ENCODE assay signal across 13 cellular contexts in the genomic region with DNA sequence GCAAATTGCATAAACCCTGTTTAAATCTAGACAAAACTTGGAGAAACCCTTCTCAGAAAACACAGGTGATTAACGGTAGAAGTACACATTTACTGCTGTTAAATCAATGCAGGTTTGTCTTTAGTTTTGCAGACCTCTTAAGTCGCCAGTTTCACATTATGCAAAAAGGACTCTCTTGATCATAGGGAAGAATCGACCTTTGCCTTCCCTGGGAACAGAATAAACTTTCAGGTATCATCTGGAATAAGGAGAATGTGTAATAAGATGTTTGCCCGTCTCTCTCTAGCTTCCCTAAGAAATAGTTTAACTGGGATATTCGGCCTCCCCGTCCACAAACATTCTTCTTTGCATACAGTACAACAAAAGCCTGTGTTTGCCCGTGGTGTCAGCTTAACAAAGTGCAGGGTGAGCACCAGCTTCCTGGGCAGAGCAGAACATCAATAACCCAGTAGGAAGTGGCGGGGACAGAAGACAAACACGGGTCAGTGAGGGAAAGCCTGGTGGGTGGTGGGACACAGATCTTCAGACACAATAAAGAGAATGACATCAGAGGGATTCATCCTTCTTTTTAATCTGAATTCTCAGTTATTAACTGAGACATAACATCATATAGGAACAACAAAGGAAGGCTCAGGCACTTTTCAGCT.
DNase-seq lines count a peak whose midpoint lies in the region; ATAC-seq, FAIRE-seq and TF ChIP-seq lines count a peak whose summit lies in the region.
"Had no signal": no experiment of that assay in that cellular context is flagged by ENCODE, and none has a peak within 500 bp of the region (broad histone marks: within the 10 kb centered on the region; RNA-seq: fewer than 3 reads in every experiment).

No MANE protein-coding gene starts in this region.

- H3K4me1 ChIP-seq in HUES48 (ENCODE audit: control insufficient read depth, insufficient read depth, low read length) (peaks cover 23% of the 10 kb centered on the region), H1 (replicated peaks in 1 of 4; ENCODE audit: control insufficient read depth in 3 of 4, insufficient read depth in 4 of 4, low read length in 3 of 4) (peaks cover 2 to 9% (median 5%) of the 10 kb centered on the region in 4 experiments; a peak in 4 of 7 replicates), sigmoid colon (no peaks in the 10 kb centered on the region)
- H3K4me1 ChIP-seq: left lung had no signal

- H3K18ac ChIP-seq in H1 (ENCODE audit: extremely low read depth, low read length) = no peak overlapping the region

- H3K27me3 ChIP-seq in HUES48 (ENCODE audit: control insufficient read depth, insufficient read depth, low read length) (no peaks in the 10 kb centered on the region), H1 (replicated peaks in 1 of 4; ENCODE audit: control insufficient read depth in 3 of 4, extremely low read depth in 1 of 4, insufficient read depth in 3 of 4, low read length in 3 of 4) (no peaks in the 10 kb centered on the region), sigmoid colon (no peaks in the 10 kb centered on the region), dorsolateral prefrontal cortex (peaks cover 0 to 7% (median 0%) of the 10 kb centered on the region in 45 donors)
- H3K27me3 ChIP-seq: BLaER1 had no signal

- no peak for ATAC-seq in activated CD8-positive, alpha-beta T cell treated with anti-CD3 and anti-CD28 coated beads, Interleukin-2, amount 10 ng/mL, durations not matched to agents 7 days and 5 days
- ATAC-seq in HG03025 (IDR thresholded peaks at IDR 0.05; ENCODE audit: low FRiP score, unreplicated experiment) = no peak
- ATAC-seq: left lung had no signal

- no peaks in the 10 kb centered on the region for H3K79me2 ChIP-seq in H1 (ENCODE audit: control insufficient read depth in 1 of 2, insufficient read depth in 2 of 2, low read length in 2 of 2)

- H2BK5ac ChIP-seq in H1 (ENCODE audit: low read depth, low read length) = no peak overlapping the region

- H3K23ac ChIP-seq in H1 (ENCODE audit: insufficient read length) = no peak overlapping the region

- H3K4ac ChIP-seq in H1 (replicated peaks; ENCODE audit: insufficient read length, low read depth, low read length) = no peak overlapping the region

- TF ChIP-seq CTCF in H1 (IDR thresholded peaks at IDR 0.05; ENCODE audit: control extremely low read depth in 1 of 3, insufficient read depth in 1 of 3, low read depth in 1 of 3, low read length in 3 of 3) = no peak
- no peak for TF ChIP-seq CTCF in sigmoid colon (IDR thresholded peaks at IDR 0.05)
- no peak for TF ChIP-seq CTCF in dorsolateral prefrontal cortex (IDR thresholded peaks at IDR 0.05 in 54 of 56, conservative IDR thresholded peaks at IDR 0.05 in 2 of 56; ENCODE audit: low read depth in 1 of 56, partially characterized antibody in 56 of 56)

- no peak overlapping the region for H3K56ac ChIP-seq in H1 (replicated peaks; ENCODE audit: insufficient read length, low read depth, low read length)

- peak overlapping the region; percentile 73 for H3K27ac ChIP-seq in HUES48 (ENCODE audit: low read depth, low read length)
- no peak overlapping the region for H3K27ac ChIP-seq in H1 (ENCODE audit: low read depth, low read length)
- no peak overlapping the region for H3K27ac ChIP-seq in sigmoid colon
- no peak overlapping the region for H3K27ac ChIP-seq in dorsolateral prefrontal cortex
- H3K27ac ChIP-seq: BLaER1, left lung had no signal

- no peaks in the 10 kb centered on the region for H3K79me1 ChIP-seq in H1 (ENCODE audit: low read depth, low read length)

- TF ChIP-seq POLR2A in H1 (IDR thresholded peaks at IDR 0.05; ENCODE audit: control extremely low read depth in 1 of 2, low read depth in 2 of 2, low read length in 2 of 2) (no peak), sigmoid colon (IDR thresholded peaks at IDR 0.05) (no peak)

- CTCF ChIA-PET in H1 (lab: Charles Lee; ENCODE audit: partially characterized antibody) = no interaction called here
- CTCF ChIA-PET in activated CD8-positive, alpha-beta T cell treated with anti-CD3 and anti-CD28 coated beads, Interleukin-2, amount 10 ng/mL, durations not matched to agents 7 days and 5 days (lab: Charles Lee) = no interaction called here

- no peak overlapping the region for H2AK5ac ChIP-seq in H1 (ENCODE audit: low read depth, low read length)

- peak overlapping the region in 1 of 2 experiments; percentile 24; a peak in 1 of 4 replicates for H3K4me2 ChIP-seq in H1 (ENCODE audit: insufficient read depth in 1 of 2, low read depth in 2 of 2, low read length in 2 of 2)
- H3K4me2 ChIP-seq: BLaER1 had no signal

- H2BK12ac ChIP-seq in H1 (ENCODE audit: low read depth, low read length) = no peak overlapping the region; the same call in 1 of the 2 replicates

- H3K23me2 ChIP-seq in H1 (ENCODE audit: low read depth, low read length) = no peaks in the 10 kb centered on the region

- no peak for TF ChIP-seq RAD21 in H1 (IDR thresholded peaks at IDR 0.05 in 1 of 2, conservative IDR thresholded peaks at IDR 0.05 in 1 of 2; ENCODE audit: low read depth in 2 of 2, low read length in 2 of 2)

- POLR2A ChIA-PET in H1 (lab: Charles Lee; ENCODE audit: partially characterized antibody) = no interaction called here
- POLR2A ChIA-PET in activated CD8-positive, alpha-beta T cell treated with anti-CD3 and anti-CD28 coated beads, Interleukin-2, amount 10 ng/mL, durations not matched to agents 7 days and 5 days (lab: Charles Lee) = no interaction called here

- H3K36me3 ChIP-seq in HUES48 (ENCODE audit: control insufficient read depth, insufficient read depth, low read length) = no peaks in the 10 kb centered on the region
- H3K36me3 ChIP-seq in H1 (ENCODE audit: control insufficient read depth in 2 of 4, insufficient read depth in 4 of 4, low read length in 3 of 4) = no peaks in the 10 kb centered on the region
- H3K36me3 ChIP-seq in sigmoid colon = no peaks in the 10 kb centered on the region
- H3K36me3 ChIP-seq: BLaER1, left lung had no signal

- peak overlapping the region; percentile 11; the same call in 1 of the 2 replicates for H2AFZ ChIP-seq in H1 (ENCODE audit: low read length)

- DNase-seq in NCI-H526 (lab: John Stamatoyannopoulos, UW) (peak; percentile 61 to 85), H1 (ENCODE audit: low read depth in 1 of 2, low spot score in 2 of 2) (peak in 1 of 2 experiments; percentile 45), renal cortical epithelial cell (ENCODE audit: low read depth) (peak; percentile 7), sigmoid colon (no peak), dorsolateral prefrontal cortex (no peak)
- DNase-seq in activated CD8-positive, alpha-beta T cell treated with anti-CD3 and anti-CD28 coated beads, Interleukin-2, amount 10 ng/mL, durations not matched to agents 7 days and 5 days = no peak
- DNase-seq: activated CD4-positive, alpha-beta T cell treated with anti-CD3 and anti-CD28 coated beads, Interleukin-2, amount 10 ng/mL, durations not matched to agents 7 days and 5 days; activated effector memory CD4-positive, alpha-beta T cell treated with Interleukin-2 at 50 U/mL for 16 hours; left lung; substantia nigra had no signal

- no peak overlapping the region for H3K14ac ChIP-seq in H1 (ENCODE audit: insufficient read length)

- H4K5ac ChIP-seq in H1 (ENCODE audit: insufficient read length, low read depth, low read length) = no peak overlapping the region

- H4K91ac ChIP-seq in H1 (replicated peaks; ENCODE audit: insufficient read length, low read length) = no peak overlapping the region

- H4K20me1 ChIP-seq in H1 (replicated peaks in 1 of 2; ENCODE audit: control insufficient read depth in 1 of 2, insufficient read depth in 2 of 2, low read length in 2 of 2) = no peaks in the 10 kb centered on the region
- H4K20me1 ChIP-seq: BLaER1 had no signal

- peaks cover 6% of the 10 kb centered on the region; the same call in 1 of the 2 replicates for H3K9me3 ChIP-seq in HUES48 (ENCODE audit: control insufficient read depth, insufficient read depth, low read length)
- peaks cover 6 to 12% of the 10 kb centered on the region in 2 experiments; a peak in 3 of 4 replicates for H3K9me3 ChIP-seq in H1 (ENCODE audit: insufficient read depth in 2 of 2, low read depth in 1 of 2, low read length in 1 of 2)
- H3K9me3 ChIP-seq in sigmoid colon = no peaks in the 10 kb centered on the region
- H3K9me3 ChIP-seq: BLaER1 had no signal

- no peaks in the 10 kb centered on the region for H3K9me3 Mint-ChIP-seq in activated CD8-positive, alpha-beta T cell treated with anti-CD3 and anti-CD28 coated beads, Interleukin-2, amount 10 ng/mL, durations not matched to agents 7 days and 5 days (ENCODE audit: insufficient read depth)
- H3K9me3 Mint-ChIP-seq: activated CD4-positive, alpha-beta T cell treated with anti-CD3 and anti-CD28 coated beads, Interleukin-2, amount 10 ng/mL, durations not matched to agents 7 days and 5 days had no signal

- intact Hi-C loops in sigmoid colon (cut with DNase I) = no loop called here
- intact Hi-C loops in dorsolateral prefrontal cortex (cut with DNase I) = no loop called here

- H3K4me3 Mint-ChIP-seq in activated CD8-positive, alpha-beta T cell treated with anti-CD3 and anti-CD28 coated beads, Interleukin-2, amount 10 ng/mL, durations not matched to agents 7 days and 5 days = no peak overlapping the region
- H3K4me3 Mint-ChIP-seq: activated CD4-positive, alpha-beta T cell treated with anti-CD3 and anti-CD28 coated beads, Interleukin-2, amount 10 ng/mL, durations not matched to agents 7 days and 5 days had no signal

- no peak overlapping the region for H2BK120ac ChIP-seq in H1 (replicated peaks; ENCODE audit: low read depth, low read length)

- no peak overlapping the region for H4K8ac ChIP-seq in H1 (ENCODE audit: extremely low read depth, insufficient read depth, low read length)

- H3K9ac ChIP-seq in HUES48 (ENCODE audit: low read depth, low read length) = no peak overlapping the region
- H3K9ac ChIP-seq in H1 (replicated peaks in 1 of 4; ENCODE audit: extremely low read depth in 1 of 4, low read depth in 3 of 4, low read length in 3 of 4) = no peak overlapping the region; a peak in 2 of 7 replicates
- H3K9ac ChIP-seq: BLaER1 had no signal

- no peaks in the 10 kb centered on the region for H3K4me1 Mint-ChIP-seq in activated CD8-positive, alpha-beta T cell treated with anti-CD3 and anti-CD28 coated beads, Interleukin-2, amount 10 ng/mL, durations not matched to agents 7 days and 5 days (ENCODE audit: low read depth)
- H3K4me1 Mint-ChIP-seq: activated CD4-positive, alpha-beta T cell treated with anti-CD3 and anti-CD28 coated beads, Interleukin-2, amount 10 ng/mL, durations not matched to agents 7 days and 5 days had no signal

- H3K27ac Mint-ChIP-seq in activated CD8-positive, alpha-beta T cell treated with anti-CD3 and anti-CD28 coated beads, Interleukin-2, amount 10 ng/mL, durations not matched to agents 7 days and 5 days = no peak overlapping the region
- H3K27ac Mint-ChIP-seq: activated CD4-positive, alpha-beta T cell treated with anti-CD3 and anti-CD28 coated beads, Interleukin-2, amount 10 ng/mL, durations not matched to agents 7 days and 5 days had no signal

- 47% methylated on average over 9 of the region's 9 CpGs; no CpG with 5 or more reads in 1 of the 2 experiments for WGBS in H1 (ENCODE audit: extremely low coverage in 1 of 2, insufficient coverage in 1 of 2, insufficient read length in 1 of 2, insufficient replicate concordance in 2 of 2, low coverage in 1 of 2, low lambda C conversion rate in 2 of 2, missing lambda C conversion rate in 1 of 2), 2 experiments
- WGBS in sigmoid colon, 2 donors = 18 to 27% methylated on average over 9 of the region's 9 CpGs

- H3K36me3 Mint-ChIP-seq in activated CD8-positive, alpha-beta T cell treated with anti-CD3 and anti-CD28 coated beads, Interleukin-2, amount 10 ng/mL, durations not matched to agents 7 days and 5 days (ENCODE audit: low read depth) = no peaks in the 10 kb centered on the region

- H2BK20ac ChIP-seq in H1 (ENCODE audit: low read length) = peak overlapping the region; percentile 8; the same call in 1 of the 2 replicates

- H3K4me3 ChIP-seq in HUES48 (ENCODE audit: low read depth, low read length) (no peak overlapping the region), H1 (ENCODE audit: extremely low read depth in 1 of 4, insufficient read depth in 2 of 4, low read depth in 3 of 4, low read length in 4 of 4) (no peak overlapping the region), sigmoid colon (no peak overlapping the region), dorsolateral prefrontal cortex (no peak overlapping the region)
- H3K4me3 ChIP-seq: BLaER1, left lung had no signal

- H3K27me3 Mint-ChIP-seq in activated CD8-positive, alpha-beta T cell treated with anti-CD3 and anti-CD28 coated beads, Interleukin-2, amount 10 ng/mL, durations not matched to agents 7 days and 5 days (ENCODE audit: low read depth) = no peaks in the 10 kb centered on the region
- H3K27me3 Mint-ChIP-seq: activated CD4-positive, alpha-beta T cell treated with anti-CD3 and anti-CD28 coated beads, Interleukin-2, amount 10 ng/mL, durations not matched to agents 7 days and 5 days had no signal

- TF ChIP-seq EP300 in H1 (IDR thresholded peaks at IDR 0.05; ENCODE audit: borderline replicate concordance in 1 of 2, low read depth in 2 of 2, low read length in 2 of 2) = no peak
- TF ChIP-seq EP300 in sigmoid colon (IDR thresholded peaks at IDR 0.05) = no peak

- no peak overlapping the region for H2BK15ac ChIP-seq in H1 (ENCODE audit: low read length)

- peak; percentile 55 for FAIRE-seq in H1 (lab: Jason Lieb, UNC)

Comparison
In these comparisons a context has a peak if more than half of its experiments do, and no peak if none do; other contexts are left out.
1. DNase-seq: peak in NCI-H526 (2 of 2) and renal cortical epithelial cell (single experiment); none in activated CD8-positive, alpha-beta T cell treated with anti-CD3 and anti-CD28 coated beads, Interleukin-2, amount 10 ng/mL, durations not matched to agents 7 days and 5 days (single experiment), sigmoid colon (single experiment) and dorsolateral prefrontal cortex (0 of 10).